Comparison of ENCODE assay signal across 8 cellular contexts in genomic region chr14:49598182-49598478, GRCh38. TPM values are rescaled to one million over a fixed set of nuclear protein-coding genes. Genes with fewer than 3 reads are reported as not detected.
DNase-seq lines count a peak whose midpoint lies in the region; ATAC-seq and TF ChIP-seq lines count a peak whose summit lies in the region.

No MANE protein-coding gene starts in this region.

- TF ChIP-seq CTCF in RWPE1 (conservative IDR thresholded peaks at IDR 0.05; ENCODE audit: low read depth) (no peak), esophagus squamous epithelium (IDR thresholded peaks at IDR 0.05) (no peak), omental fat pad (IDR thresholded peaks at IDR 0.05) (no peak)

- peak; percentile 63 for DNase-seq in NCI-H2227 (lab: John Stamatoyannopoulos, UW; ENCODE audit: unreplicated experiment)
- DNase-seq in NCI-H2227 treated with DMSO at 0.1 percent for 48 hours (lab: John Stamatoyannopoulos, UW), result no peak
- peak; percentile 20 for DNase-seq in RWPE1 (ENCODE audit: low spot score)
- no peak for DNase-seq in esophagus squamous epithelium (lab: John Stamatoyannopoulos, UW)
- no peak for DNase-seq in omental fat pad (ENCODE audit: low spot score)
- DNase-seq in SKM-1 treated with dmso at 0.1 percent for 144 hours (lab: John Stamatoyannopoulos, UW; ENCODE audit: unreplicated experiment), result no peak

- intact Hi-C loops in esophagus squamous epithelium (cut with DNase I), result no loop called here

- POLR2A ChIA-PET in RWPE1 (lab: Yijun Ruan, JAX; ENCODE audit: low non-redundant PET), result interaction anchor here (1.4 kb wide), 1 partner anchor 23 kb away, joined by 10 read pairs; the partner anchor contains the start of genes MGAT2 and RPL36AL

- no peaks in the 10 kb centered on the region for H3K36me3 ChIP-seq in esophagus squamous epithelium

- WGBS in esophagus squamous epithelium, 2 donors, result 0% methylated on average over 10 to 15 of the region's 15 CpGs

- CTCF ChIA-PET in RWPE1 (lab: Yijun Ruan, JAX), result interaction anchor here (0.6 kb wide), 1 partner anchor 155 kb away, joined by 3 read pairs; no protein-coding TSS in a partner anchor

- H3K27ac ChIP-seq in RWPE1 (peak overlapping the region; percentile 96), esophagus squamous epithelium (peak overlapping the region; percentile 95 to 99 (median 98))

- H3K4me1 ChIP-seq in esophagus squamous epithelium, result peaks cover 0 to 24% (median 0%) of the 10 kb centered on the region in 3 donors

- ATAC-seq in omental fat pad (ENCODE audit: low FRiP score), result peak; percentile 18
- ATAC-seq in HG02759 (IDR thresholded peaks at IDR 0.05; ENCODE audit: unreplicated experiment), result no peak
- no peak for ATAC-seq in GM19397 (IDR thresholded peaks at IDR 0.05; ENCODE audit: unreplicated experiment)

- H3K4me3 ChIP-seq in esophagus squamous epithelium, result peak overlapping the region; percentile 75 to 95 (median 84)

- TF ChIP-seq POLR2A in esophagus squamous epithelium (IDR thresholded peaks at IDR 0.05), result no peak

- H3K9me3 ChIP-seq in esophagus squamous epithelium, result no peaks in the 10 kb centered on the region

- no peaks in the 10 kb centered on the region for H3K27me3 ChIP-seq in esophagus squamous epithelium

RNA-seq across cellular contexts. Expression of gene LRR1, which starts 0.6 kb away (rescaled TPM):
- 10 to 100 TPM in 2 of 4 donors, 1 to 10 TPM in 2; 5.5 to 19.8 (median 12.8) TPM for total RNA-seq in esophagus squamous epithelium
- 10 to 100 TPM in 2 of 4 donors, 1 to 10 TPM in 2; 5.0 to 15.6 (median 8.1) TPM for total RNA-seq in omental fat pad

RNA-seq across cellular contexts. Expression of gene RPS29, which starts 11.9 kb away (rescaled TPM):
- total RNA-seq in esophagus squamous epithelium, result over 10,000 TPM in 1 of 4 donors, 1,000 to 10,000 TPM in 2, 100 to 1,000 TPM in 1; 911 to 13,326 (median 8,997) TPM
- total RNA-seq in omental fat pad, result over 10,000 TPM in 1 of 4 donors, 1,000 to 10,000 TPM in 3; 4,173 to 10,135 (median 9,095) TPM

RNA-seq across cellular contexts. Expression of gene RPL36AL, which starts 22.3 kb away (rescaled TPM):
- total RNA-seq in esophagus squamous epithelium (100 to 1,000 TPM; 188 to 260 (median 211) TPM), omental fat pad (100 to 1,000 TPM; 150 to 280 (median 234) TPM)

RNA-seq across cellular contexts. Expression of gene MGAT2, which starts 22.5 kb away (rescaled TPM):
- total RNA-seq in esophagus squamous epithelium (10 to 100 TPM; 13.9 to 28.0 (median 19.7) TPM), omental fat pad (10 to 100 TPM; 32.3 to 70.6 (median 36.5) TPM)

RNA-seq across cellular contexts. Expression of gene DNAAF2, which starts 36.9 kb away (rescaled TPM):
- total RNA-seq in esophagus squamous epithelium, result 10 to 100 TPM in 2 of 4 donors, 1 to 10 TPM in 2; 5.0 to 11.6 (median 9.6) TPM
- total RNA-seq in omental fat pad, result 10 to 100 TPM in 2 of 4 donors, 1 to 10 TPM in 2; 7.2 to 16.5 (median 10.3) TPM

Comparison
In these comparisons a context has a peak if more than half of its experiments do, and no peak if none do; other contexts are left out.
1. DNase-seq: peak in NCI-H2227 (single experiment) and RWPE1 (single experiment); none in NCI-H2227 treated with DMSO at 0.1 percent for 48 hours (single experiment), esophagus squamous epithelium (single experiment), omental fat pad (single experiment) and SKM-1 treated with dmso at 0.1 percent for 144 hours (single experiment).